Comparison of ENCODE assay signal across 9 cellular contexts in genomic region chr10:100186253-100186780, GRCh38. TPM values are rescaled to one million over a fixed set of nuclear protein-coding genes. Genes with fewer than 3 reads are reported as not detected.
A peak's percentile ranks its signal among the peaks of the same experiment; 100 is the strongest.
DNase-seq lines count a peak whose midpoint lies in the region; ATAC-seq, FAIRE-seq and TF ChIP-seq lines count a peak whose summit lies in the region.
"Had no signal": no experiment of that assay in that cellular context is flagged by ENCODE, and none has a peak within 500 bp of the region (broad histone marks: within the 10 kb centered on the region; RNA-seq: fewer than 3 reads in every experiment).

No MANE protein-coding gene starts in this region.

- peak overlapping the region; percentile 94 for H3K9ac ChIP-seq in SU-DHL-6 (ENCODE audit: low read length)

- peak overlapping the region; percentile 78 for H3K27ac ChIP-seq in SU-DHL-6 (ENCODE audit: low read depth, low read length)

- H3K4me3 ChIP-seq in SU-DHL-6 (ENCODE audit: insufficient read depth, low read length, poor library complexity, severe bottlenecking) = peak overlapping the region; percentile 66
- peak overlapping the region; percentile 95 for H3K4me3 ChIP-seq in epithelial cell of proximal tubule (ENCODE audit: low read depth, low read length)

- H3K4me2 ChIP-seq in SU-DHL-6 (ENCODE audit: low read depth, low read length, poor library complexity, severe bottlenecking) = peak overlapping the region; percentile 75

- H3K4me3 Mint-ChIP-seq in naive thymus-derived CD8-positive, alpha-beta T cell = peak overlapping the region; percentile 92 to 100 (median 98)

- 0 out of 2 replicates have a peak, but pooled peaks cover 6% of the 10 kb centered on the region for H4K20me1 ChIP-seq in SU-DHL-6 (ENCODE audit: low read depth, low read length)

- POLR2A ChIA-PET in naive thymus-derived CD8-positive, alpha-beta T cell (lab: Charles Lee) = interaction anchor here (1.3 kb wide), 1 partner anchor 40 kb away, joined by 3 read pairs; no protein-coding TSS in a partner anchor

- H3K4me1 Mint-ChIP-seq in naive thymus-derived CD8-positive, alpha-beta T cell = peaks cover 21 to 65% (median 63%) of the 10 kb centered on the region in 4 donors

- peaks cover 78% of the 10 kb centered on the region for H3K79me2 ChIP-seq in SU-DHL-6 (ENCODE audit: insufficient read depth, low read length)

- no peaks in the 10 kb centered on the region for H3K9me2 ChIP-seq in SU-DHL-6 (replicated peaks; ENCODE audit: insufficient read depth, low read length)

- FAIRE-seq in GM12891 (lab: Jason Lieb, UNC) = no peak
- FAIRE-seq: colon had no signal

- peak overlapping the region; percentile 90 for H2AFZ ChIP-seq in SU-DHL-6 (ENCODE audit: low read depth, low read length, severe bottlenecking)

- H3K27me3 ChIP-seq in SU-DHL-6 (ENCODE audit: low read length) = no peaks in the 10 kb centered on the region

- peak overlapping the region; percentile 92 to 99 (median 96) for H3K27ac Mint-ChIP-seq in naive thymus-derived CD8-positive, alpha-beta T cell

- no peak for TF ChIP-seq CTCF in SU-DHL-6 (IDR thresholded peaks at IDR 0.05; ENCODE audit: insufficient read depth, low read length, poor library complexity, severe bottlenecking)
- TF ChIP-seq CTCF in epithelial cell of proximal tubule (conservative IDR thresholded peaks at IDR 0.05; ENCODE audit: low read depth, low read length) = no peak

- no peaks in the 10 kb centered on the region for H3K9me3 Mint-ChIP-seq in naive thymus-derived CD8-positive, alpha-beta T cell

- peak; percentile 44 for ATAC-seq in GM19452 (IDR thresholded peaks at IDR 0.05; ENCODE audit: unreplicated experiment)
- ATAC-seq in HG03439 (IDR thresholded peaks at IDR 0.05; ENCODE audit: unreplicated experiment) = peak; percentile 39
- ATAC-seq in naive thymus-derived CD8-positive, alpha-beta T cell = peak; percentile 73

- TF ChIP-seq POLR2A in GM12891 (IDR thresholded peaks at IDR 0.05; ENCODE audit: low read depth, low read length) = no peak; the same call in 1 of the 2 replicates

- H3K36me3 Mint-ChIP-seq in naive thymus-derived CD8-positive, alpha-beta T cell = peaks cover 0 to 43% (median 4%) of the 10 kb centered on the region in 3 donors

- H3F3A ChIP-seq in SU-DHL-6 (ENCODE audit: insufficient read depth) = peaks cover 19% of the 10 kb centered on the region

- peaks cover 45% of the 10 kb centered on the region for H3K36me3 ChIP-seq in SU-DHL-6 (ENCODE audit: low read length)

- H3K27me3 Mint-ChIP-seq in naive thymus-derived CD8-positive, alpha-beta T cell = no peaks in the 10 kb centered on the region

- DNase-seq in Daoy (ENCODE audit: low read depth) = peak; percentile 46
- DNase-seq in epithelial cell of proximal tubule (ENCODE audit: low read depth) = no peak
- DNase-seq in naive thymus-derived CD8-positive, alpha-beta T cell = no peak
- no peak for DNase-seq in GM12891 (ENCODE audit: insufficient read length, low spot score)
- no peak for DNase-seq in inferior parietal cortex (ENCODE audit: extremely low spot score)

- H3K9me3 ChIP-seq in SU-DHL-6 (ENCODE audit: insufficient read depth, low read length) = no peaks in the 10 kb centered on the region

TF ChIP-seq in GM12891, 5 proteins besides CTCF, POLR2A, EP300 and RAD21:
- TF ChIP-seq POU2F2 (IDR thresholded peaks at IDR 0.05; ENCODE audit: low read depth, low read length) = no peak
- TF ChIP-seq POLR2AphosphoS5 (IDR thresholded peaks at IDR 0.05; ENCODE audit: low read depth, low read length) = no peak
- TF ChIP-seq PAX5 (IDR thresholded peaks at IDR 0.05; ENCODE audit: insufficient read depth, low read length, severe bottlenecking) = no peak
- TF ChIP-seq TAF1 (IDR thresholded peaks at IDR 0.05; ENCODE audit: low read depth, low read length) = no peak; the same call in 1 of the 2 replicates
- TF ChIP-seq SPI1 (IDR thresholded peaks at IDR 0.05; ENCODE audit: low read depth, low read length) = no peak

RNA-seq across cellular contexts. Expression of gene ERLIN1, which starts 0.5 kb away (rescaled TPM):
- 24.5 and 28.5 TPM in 2 replicates for total RNA-seq in Daoy (2014; rRNA removed; shearing (Covaris generic))
- total RNA-seq in epithelial cell of proximal tubule = 17.2 and 25.0 TPM in 2 replicates
- total RNA-seq in naive thymus-derived CD8-positive, alpha-beta T cell = 1 to 10 TPM; 7.7 to 8.7 TPM
- polyA plus RNA-seq in naive thymus-derived CD8-positive, alpha-beta T cell = 10 to 100 TPM in 1 of 3 donors, 1 to 10 TPM in 2; 5.4 to 13.0 (median 8.3) TPM
- 7.9 TPM for polyA plus RNA-seq in GM12891 (2012; ENCODE audit: low read depth, missing spikeins)

RNA-seq across cellular contexts. Expression of gene CHUK, which starts 43.1 kb away (rescaled TPM):
- 36.6 and 39.0 TPM in 2 replicates for total RNA-seq in Daoy (2014; rRNA removed; shearing (Covaris generic))
- 15.9 and 23.9 TPM in 2 replicates for total RNA-seq in epithelial cell of proximal tubule
- 10 to 100 TPM; 18.9 to 20.3 TPM for total RNA-seq in naive thymus-derived CD8-positive, alpha-beta T cell
- polyA plus RNA-seq in naive thymus-derived CD8-positive, alpha-beta T cell = 10 to 100 TPM in 2 of 3 donors, 1 to 10 TPM in 1; 6.7 to 13.5 (median 10.5) TPM
- 8.6 TPM for polyA plus RNA-seq in GM12891 (2012; ENCODE audit: low read depth, missing spikeins)
